In the genomic region with DNA sequence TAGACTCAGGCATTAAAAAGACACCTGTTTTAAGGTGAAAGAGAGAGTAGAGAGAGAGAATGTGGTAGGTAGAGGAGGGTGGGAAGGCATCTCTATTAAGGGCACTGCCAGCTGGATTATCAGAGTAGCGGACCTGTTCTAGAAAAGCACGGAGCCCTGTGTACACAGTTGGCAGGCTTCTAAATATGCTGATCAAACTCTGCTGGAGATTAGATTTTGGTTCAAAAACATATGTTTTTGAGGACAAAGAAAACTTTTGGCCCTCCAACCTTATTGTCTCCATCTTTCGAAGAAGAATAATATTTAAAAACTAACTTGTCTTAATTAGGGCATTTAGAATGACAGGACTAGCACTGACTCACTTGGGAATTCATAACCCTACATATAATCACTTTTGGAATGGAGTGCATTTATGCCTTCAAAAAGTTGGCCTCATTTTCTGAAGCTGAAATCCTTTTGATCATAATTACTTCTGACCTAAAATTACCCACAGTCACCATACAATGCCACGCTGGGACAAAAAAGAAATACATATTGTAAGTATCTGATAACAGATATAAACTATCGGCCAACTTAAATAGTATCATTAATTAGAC, we compare ENCODE assay signal across 18 cellular contexts.
"Had no signal": no experiment of that assay in that cellular context is flagged by ENCODE, and none has a peak within 500 bp of the region (broad histone marks: within the 10 kb centered on the region; RNA-seq: fewer than 3 reads in every experiment).

No MANE protein-coding gene starts in this region.

- DNase-seq: activated CD4-positive, alpha-beta T cell treated with anti-CD3 and anti-CD28 coated beads for 1 hour; activated CD4-positive, alpha-beta T cell treated with anti-CD3 and anti-CD28 coated beads, Interleukin-2, amount 50 U/mL, for 48 hours; activated CD8-positive, alpha-beta memory T cell treated with anti-CD3 and anti-CD28 coated beads, Interleukin-2, amount 10 ng/mL, durations not matched to agents 7 days and 5 days; activated gamma-delta T cell; activated naive CD8-positive, alpha-beta T cell treated with anti-CD3 and anti-CD28 coated beads for 36 hours; activated T-cell treated with anti-CD3 and anti-CD28 coated beads, Interleukin-2, amount 50 U/mL, for 4 hours; aorta; endodermal cell; foreskin melanocyte; heart right ventricle; posterior cingulate gyrus; SJCRH30; T-helper 9 cell had no signal

- H3K27ac ChIP-seq: heart right ventricle, SJCRH30 had no signal

- H3K4me3 ChIP-seq: breast epithelium, heart right ventricle, SJCRH30 had no signal

- ATAC-seq: activated CD8-positive, alpha-beta memory T cell treated with anti-CD3 and anti-CD28 coated beads, Interleukin-2, amount 10 ng/mL, durations not matched to agents 7 days and 5 days; activated T-cell treated with anti-CD3 and anti-CD28 coated beads, Interleukin-2, amount 50 U/mL, for 4 hours; heart right ventricle; left lobe of liver; sciatic nerve had no signal

- H3K4me1 Mint-ChIP-seq: activated CD8-positive, alpha-beta memory T cell treated with anti-CD3 and anti-CD28 coated beads, Interleukin-2, amount 10 ng/mL, durations not matched to agents 7 days and 5 days; activated naive CD8-positive, alpha-beta T cell treated with anti-CD3 and anti-CD28 coated beads for 36 hours; memory B cell had no signal

- H3K36me3 Mint-ChIP-seq: activated CD8-positive, alpha-beta memory T cell treated with anti-CD3 and anti-CD28 coated beads, Interleukin-2, amount 10 ng/mL, durations not matched to agents 7 days and 5 days; activated naive CD8-positive, alpha-beta T cell treated with anti-CD3 and anti-CD28 coated beads for 36 hours; memory B cell had no signal

- H3K27ac Mint-ChIP-seq: activated CD8-positive, alpha-beta memory T cell treated with anti-CD3 and anti-CD28 coated beads, Interleukin-2, amount 10 ng/mL, durations not matched to agents 7 days and 5 days; activated naive CD8-positive, alpha-beta T cell treated with anti-CD3 and anti-CD28 coated beads for 36 hours; endodermal cell; memory B cell; stimulated activated naive CD8-positive, alpha-beta T cell treated with anti-CD3 and anti-CD28 coated beads, Interleukin-15, Interleukin-2, amounts not matched to agents 100 ng/mL and 50 ng/mL, for 24 hours had no signal

- H3K9me3 ChIP-seq: breast epithelium, heart right ventricle, SJCRH30 had no signal

- H3K27me3 ChIP-seq: breast epithelium had no signal

- H3K4me3 Mint-ChIP-seq: activated CD8-positive, alpha-beta memory T cell treated with anti-CD3 and anti-CD28 coated beads, Interleukin-2, amount 10 ng/mL, durations not matched to agents 7 days and 5 days; activated naive CD8-positive, alpha-beta T cell treated with anti-CD3 and anti-CD28 coated beads for 36 hours; activated T-cell treated with anti-CD3 and anti-CD28 coated beads, Interleukin-2, amount 50 U/mL, for 4 hours; endodermal cell; memory B cell; stimulated activated naive CD8-positive, alpha-beta T cell treated with anti-CD3 and anti-CD28 coated beads, Interleukin-15, Interleukin-2, amounts not matched to agents 100 ng/mL and 50 ng/mL, for 24 hours had no signal

- H3K36me3 ChIP-seq: breast epithelium, heart right ventricle, SJCRH30 had no signal

- H3K9me3 Mint-ChIP-seq: activated naive CD8-positive, alpha-beta T cell treated with anti-CD3 and anti-CD28 coated beads for 36 hours; activated T-cell treated with anti-CD3 and anti-CD28 coated beads, Interleukin-2, amount 50 U/mL, for 4 hours; endodermal cell; memory B cell; stimulated activated naive CD8-positive, alpha-beta T cell treated with anti-CD3 and anti-CD28 coated beads, Interleukin-15, Interleukin-2, amounts not matched to agents 100 ng/mL and 50 ng/mL, for 24 hours had no signal

- H3K27me3 Mint-ChIP-seq: activated CD8-positive, alpha-beta memory T cell treated with anti-CD3 and anti-CD28 coated beads, Interleukin-2, amount 10 ng/mL, durations not matched to agents 7 days and 5 days; activated naive CD8-positive, alpha-beta T cell treated with anti-CD3 and anti-CD28 coated beads for 36 hours; stimulated activated naive CD8-positive, alpha-beta T cell treated with anti-CD3 and anti-CD28 coated beads, Interleukin-15, Interleukin-2, amounts not matched to agents 100 ng/mL and 50 ng/mL, for 24 hours had no signal

- H3K4me1 ChIP-seq: breast epithelium, heart right ventricle, SJCRH30 had no signal
